ENCODE assay signal across 1 cellular context in the genomic region with DNA sequence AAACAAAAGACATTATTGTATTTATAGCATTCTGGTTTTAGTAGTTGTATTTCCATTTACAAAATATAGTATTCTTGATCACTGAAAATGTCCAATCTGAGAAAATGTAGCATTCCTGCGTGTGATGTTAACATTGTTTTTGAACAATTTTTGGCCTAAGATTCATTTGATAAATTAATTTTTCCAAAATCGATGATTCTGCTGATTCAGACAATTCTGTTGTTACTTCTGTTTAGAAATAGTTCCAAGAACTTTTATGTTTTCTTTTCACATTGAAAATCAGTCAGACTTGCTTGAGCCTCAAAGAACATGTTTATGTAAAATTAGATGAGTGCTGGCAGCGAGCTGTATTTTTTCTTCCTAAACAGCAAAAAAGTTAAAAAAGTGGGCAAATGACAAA.
A peak's percentile ranks its signal among the peaks of the same experiment; 100 is the strongest.
TF ChIP-seq lines count a peak whose summit lies in the region.

No MANE protein-coding gene starts in this region.

TF ChIP-seq in K562, 482 proteins besides CTCF, POLR2A, EP300 and RAD21 (continued from another document):
- TF ChIP-seq, protein P1, sequence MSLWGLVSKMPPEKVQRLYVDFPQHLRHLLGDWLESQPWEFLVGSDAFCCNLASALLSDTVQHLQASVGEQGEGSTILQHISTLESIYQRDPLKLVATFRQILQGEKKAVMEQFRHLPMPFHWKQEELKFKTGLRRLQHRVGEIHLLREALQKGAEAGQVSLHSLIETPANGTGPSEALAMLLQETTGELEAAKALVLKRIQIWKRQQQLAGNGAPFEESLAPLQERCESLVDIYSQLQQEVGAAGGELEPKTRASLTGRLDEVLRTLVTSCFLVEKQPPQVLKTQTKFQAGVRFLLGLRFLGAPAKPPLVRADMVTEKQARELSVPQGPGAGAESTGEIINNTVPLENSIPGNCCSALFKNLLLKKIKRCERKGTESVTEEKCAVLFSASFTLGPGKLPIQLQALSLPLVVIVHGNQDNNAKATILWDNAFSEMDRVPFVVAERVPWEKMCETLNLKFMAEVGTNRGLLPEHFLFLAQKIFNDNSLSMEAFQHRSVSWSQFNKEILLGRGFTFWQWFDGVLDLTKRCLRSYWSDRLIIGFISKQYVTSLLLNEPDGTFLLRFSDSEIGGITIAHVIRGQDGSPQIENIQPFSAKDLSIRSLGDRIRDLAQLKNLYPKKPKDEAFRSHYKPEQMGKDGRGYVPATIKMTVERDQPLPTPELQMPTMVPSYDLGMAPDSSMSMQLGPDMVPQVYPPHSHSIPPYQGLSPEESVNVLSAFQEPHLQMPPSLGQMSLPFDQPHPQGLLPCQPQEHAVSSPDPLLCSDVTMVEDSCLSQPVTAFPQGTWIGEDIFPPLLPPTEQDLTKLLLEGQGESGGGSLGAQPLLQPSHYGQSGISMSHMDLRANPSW (CRISPR knock-in tag; IDR thresholded peaks at IDR 0.05) = no peak
- TF ChIP-seq, protein P2, sequence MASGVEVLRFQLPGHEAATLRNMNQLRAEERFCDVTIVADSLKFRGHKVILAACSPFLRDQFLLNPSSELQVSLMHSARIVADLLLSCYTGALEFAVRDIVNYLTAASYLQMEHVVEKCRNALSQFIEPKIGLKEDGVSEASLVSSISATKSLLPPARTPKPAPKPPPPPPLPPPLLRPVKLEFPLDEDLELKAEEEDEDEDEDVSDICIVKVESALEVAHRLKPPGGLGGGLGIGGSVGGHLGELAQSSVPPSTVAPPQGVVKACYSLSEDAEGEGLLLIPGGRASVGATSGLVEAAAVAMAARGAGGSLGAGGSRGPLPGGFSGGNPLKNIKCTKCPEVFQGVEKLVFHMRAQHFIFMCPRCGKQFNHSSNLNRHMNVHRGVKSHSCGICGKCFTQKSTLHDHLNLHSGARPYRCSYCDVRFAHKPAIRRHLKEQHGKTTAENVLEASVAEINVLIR (CRISPR knock-in tag; IDR thresholded peaks at IDR 0.05) = no peak
- no peak for TF ChIP-seq ZNF766 (CRISPR knock-in tag; conservative IDR thresholded peaks at IDR 0.05)
- TF ChIP-seq, protein P3, sequence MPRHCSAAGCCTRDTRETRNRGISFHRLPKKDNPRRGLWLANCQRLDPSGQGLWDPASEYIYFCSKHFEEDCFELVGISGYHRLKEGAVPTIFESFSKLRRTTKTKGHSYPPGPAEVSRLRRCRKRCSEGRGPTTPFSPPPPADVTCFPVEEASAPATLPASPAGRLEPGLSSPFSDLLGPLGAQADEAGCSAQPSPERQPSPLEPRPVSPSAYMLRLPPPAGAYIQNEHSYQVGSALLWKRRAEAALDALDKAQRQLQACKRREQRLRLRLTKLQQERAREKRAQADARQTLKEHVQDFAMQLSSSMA (CRISPR knock-in tag; IDR thresholded peaks at IDR 0.05) = no peak
- peak; percentile 79 for TF ChIP-seq C11orf30 (IDR thresholded peaks at IDR 0.05; ENCODE audit: low read depth)
- no peak for TF ChIP-seq PML (IDR thresholded peaks at IDR 0.05; ENCODE audit: low read length)
- TF ChIP-seq MAFF (IDR thresholded peaks at IDR 0.05; ENCODE audit: low read length) = peak; percentile 78
- no peak for TF ChIP-seq GTF2F1 (IDR thresholded peaks at IDR 0.05; ENCODE audit: low read depth, low read length)
- TF ChIP-seq NUFIP1 (IDR thresholded peaks at IDR 0.05; ENCODE audit: partially characterized antibody) = no peak
- TF ChIP-seq, protein P4, sequence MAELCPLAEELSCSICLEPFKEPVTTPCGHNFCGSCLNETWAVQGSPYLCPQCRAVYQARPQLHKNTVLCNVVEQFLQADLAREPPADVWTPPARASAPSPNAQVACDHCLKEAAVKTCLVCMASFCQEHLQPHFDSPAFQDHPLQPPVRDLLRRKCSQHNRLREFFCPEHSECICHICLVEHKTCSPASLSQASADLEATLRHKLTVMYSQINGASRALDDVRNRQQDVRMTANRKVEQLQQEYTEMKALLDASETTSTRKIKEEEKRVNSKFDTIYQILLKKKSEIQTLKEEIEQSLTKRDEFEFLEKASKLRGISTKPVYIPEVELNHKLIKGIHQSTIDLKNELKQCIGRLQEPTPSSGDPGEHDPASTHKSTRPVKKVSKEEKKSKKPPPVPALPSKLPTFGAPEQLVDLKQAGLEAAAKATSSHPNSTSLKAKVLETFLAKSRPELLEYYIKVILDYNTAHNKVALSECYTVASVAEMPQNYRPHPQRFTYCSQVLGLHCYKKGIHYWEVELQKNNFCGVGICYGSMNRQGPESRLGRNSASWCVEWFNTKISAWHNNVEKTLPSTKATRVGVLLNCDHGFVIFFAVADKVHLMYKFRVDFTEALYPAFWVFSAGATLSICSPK (IDR thresholded peaks at IDR 0.05; ENCODE audit: borderline replicate concordance) = no peak
- TF ChIP-seq, protein P5, sequence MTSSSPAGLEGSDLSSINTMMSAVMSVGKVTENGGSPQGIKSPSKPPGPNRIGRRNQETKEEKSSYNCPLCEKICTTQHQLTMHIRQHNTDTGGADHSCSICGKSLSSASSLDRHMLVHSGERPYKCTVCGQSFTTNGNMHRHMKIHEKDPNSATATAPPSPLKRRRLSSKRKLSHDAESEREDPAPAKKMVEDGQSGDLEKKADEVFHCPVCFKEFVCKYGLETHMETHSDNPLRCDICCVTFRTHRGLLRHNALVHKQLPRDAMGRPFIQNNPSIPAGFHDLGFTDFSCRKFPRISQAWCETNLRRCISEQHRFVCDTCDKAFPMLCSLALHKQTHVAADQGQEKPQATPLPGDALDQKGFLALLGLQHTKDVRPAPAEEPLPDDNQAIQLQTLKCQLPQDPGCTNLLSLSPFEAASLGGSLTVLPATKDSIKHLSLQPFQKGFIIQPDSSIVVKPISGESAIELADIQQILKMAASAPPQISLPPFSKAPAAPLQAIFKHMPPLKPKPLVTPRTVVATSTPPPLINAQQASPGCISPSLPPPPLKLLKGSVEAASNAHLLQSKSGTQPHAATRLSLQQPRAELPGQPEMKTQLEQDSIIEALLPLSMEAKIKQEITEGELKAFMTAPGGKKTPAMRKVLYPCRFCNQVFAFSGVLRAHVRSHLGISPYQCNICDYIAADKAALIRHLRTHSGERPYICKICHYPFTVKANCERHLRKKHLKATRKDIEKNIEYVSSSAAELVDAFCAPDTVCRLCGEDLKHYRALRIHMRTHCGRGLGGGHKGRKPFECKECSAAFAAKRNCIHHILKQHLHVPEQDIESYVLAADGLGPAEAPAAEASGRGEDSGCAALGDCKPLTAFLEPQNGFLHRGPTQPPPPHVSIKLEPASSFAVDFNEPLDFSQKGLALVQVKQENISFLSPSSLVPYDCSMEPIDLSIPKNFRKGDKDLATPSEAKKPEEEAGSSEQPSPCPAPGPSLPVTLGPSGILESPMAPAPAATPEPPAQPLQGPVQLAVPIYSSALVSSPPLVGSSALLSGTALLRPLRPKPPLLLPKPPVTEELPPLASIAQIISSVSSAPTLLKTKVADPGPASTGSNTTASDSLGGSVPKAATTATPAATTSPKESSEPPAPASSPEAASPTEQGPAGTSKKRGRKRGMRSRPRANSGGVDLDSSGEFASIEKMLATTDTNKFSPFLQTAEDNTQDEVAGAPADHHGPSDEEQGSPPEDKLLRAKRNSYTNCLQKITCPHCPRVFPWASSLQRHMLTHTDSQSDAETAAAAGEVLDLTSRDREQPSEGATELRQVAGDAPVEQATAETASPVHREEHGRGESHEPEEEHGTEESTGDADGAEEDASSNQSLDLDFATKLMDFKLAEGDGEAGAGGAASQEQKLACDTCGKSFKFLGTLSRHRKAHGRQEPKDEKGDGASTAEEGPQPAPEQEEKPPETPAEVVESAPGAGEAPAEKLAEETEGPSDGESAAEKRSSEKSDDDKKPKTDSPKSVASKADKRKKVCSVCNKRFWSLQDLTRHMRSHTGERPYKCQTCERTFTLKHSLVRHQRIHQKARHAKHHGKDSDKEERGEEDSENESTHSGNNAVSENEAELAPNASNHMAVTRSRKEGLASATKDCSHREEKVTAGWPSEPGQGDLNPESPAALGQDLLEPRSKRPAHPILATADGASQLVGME (CRISPR knock-in tag; IDR thresholded peaks at IDR 0.05) = no peak
- TF ChIP-seq CXXC5 (CRISPR knock-in tag; IDR thresholded peaks at IDR 0.05) = no peak
- no peak for TF ChIP-seq ETS2 (tag; IDR thresholded peaks at IDR 0.05; ENCODE audit: borderline replicate concordance, poor library complexity, severe bottlenecking)
- TF ChIP-seq SOX6 (IDR thresholded peaks at IDR 0.05) = no peak
- TF ChIP-seq MAFK (IDR thresholded peaks at IDR 0.05; ENCODE audit: low read length) = peak; percentile 62; the same call in 1 of the 2 replicates
- TF ChIP-seq EZH2 (IDR thresholded peaks at IDR 0.05; ENCODE audit: borderline replicate concordance, low read depth, low read length) = no peak
- TF ChIP-seq, protein P6, sequence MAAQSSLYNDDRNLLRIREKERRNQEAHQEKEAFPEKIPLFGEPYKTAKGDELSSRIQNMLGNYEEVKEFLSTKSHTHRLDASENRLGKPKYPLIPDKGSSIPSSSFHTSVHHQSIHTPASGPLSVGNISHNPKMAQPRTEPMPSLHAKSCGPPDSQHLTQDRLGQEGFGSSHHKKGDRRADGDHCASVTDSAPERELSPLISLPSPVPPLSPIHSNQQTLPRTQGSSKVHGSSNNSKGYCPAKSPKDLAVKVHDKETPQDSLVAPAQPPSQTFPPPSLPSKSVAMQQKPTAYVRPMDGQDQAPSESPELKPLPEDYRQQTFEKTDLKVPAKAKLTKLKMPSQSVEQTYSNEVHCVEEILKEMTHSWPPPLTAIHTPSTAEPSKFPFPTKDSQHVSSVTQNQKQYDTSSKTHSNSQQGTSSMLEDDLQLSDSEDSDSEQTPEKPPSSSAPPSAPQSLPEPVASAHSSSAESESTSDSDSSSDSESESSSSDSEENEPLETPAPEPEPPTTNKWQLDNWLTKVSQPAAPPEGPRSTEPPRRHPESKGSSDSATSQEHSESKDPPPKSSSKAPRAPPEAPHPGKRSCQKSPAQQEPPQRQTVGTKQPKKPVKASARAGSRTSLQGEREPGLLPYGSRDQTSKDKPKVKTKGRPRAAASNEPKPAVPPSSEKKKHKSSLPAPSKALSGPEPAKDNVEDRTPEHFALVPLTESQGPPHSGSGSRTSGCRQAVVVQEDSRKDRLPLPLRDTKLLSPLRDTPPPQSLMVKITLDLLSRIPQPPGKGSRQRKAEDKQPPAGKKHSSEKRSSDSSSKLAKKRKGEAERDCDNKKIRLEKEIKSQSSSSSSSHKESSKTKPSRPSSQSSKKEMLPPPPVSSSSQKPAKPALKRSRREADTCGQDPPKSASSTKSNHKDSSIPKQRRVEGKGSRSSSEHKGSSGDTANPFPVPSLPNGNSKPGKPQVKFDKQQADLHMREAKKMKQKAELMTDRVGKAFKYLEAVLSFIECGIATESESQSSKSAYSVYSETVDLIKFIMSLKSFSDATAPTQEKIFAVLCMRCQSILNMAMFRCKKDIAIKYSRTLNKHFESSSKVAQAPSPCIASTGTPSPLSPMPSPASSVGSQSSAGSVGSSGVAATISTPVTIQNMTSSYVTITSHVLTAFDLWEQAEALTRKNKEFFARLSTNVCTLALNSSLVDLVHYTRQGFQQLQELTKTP (IDR thresholded peaks at IDR 0.05; ENCODE audit: low read depth in 1 of 2, partially characterized antibody in 2 of 2) = no peak
- TF ChIP-seq, protein P7, sequence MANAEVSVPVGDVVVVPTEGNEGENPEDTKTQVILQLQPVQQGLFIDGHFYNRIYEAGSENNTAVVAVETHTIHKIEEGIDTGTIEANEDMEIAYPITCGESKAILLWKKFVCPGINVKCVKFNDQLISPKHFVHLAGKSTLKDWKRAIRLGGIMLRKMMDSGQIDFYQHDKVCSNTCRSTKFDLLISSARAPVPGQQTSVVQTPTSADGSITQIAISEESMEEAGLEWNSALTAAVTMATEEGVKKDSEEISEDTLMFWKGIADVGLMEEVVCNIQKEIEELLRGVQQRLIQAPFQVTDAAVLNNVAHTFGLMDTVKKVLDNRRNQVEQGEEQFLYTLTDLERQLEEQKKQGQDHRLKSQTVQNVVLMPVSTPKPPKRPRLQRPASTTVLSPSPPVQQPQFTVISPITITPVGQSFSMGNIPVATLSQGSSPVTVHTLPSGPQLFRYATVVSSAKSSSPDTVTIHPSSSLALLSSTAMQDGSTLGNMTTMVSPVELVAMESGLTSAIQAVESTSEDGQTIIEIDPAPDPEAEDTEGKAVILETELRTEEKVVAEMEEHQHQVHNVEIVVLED (CRISPR knock-in tag; IDR thresholded peaks at IDR 0.05) = no peak
- TF ChIP-seq, protein P8, sequence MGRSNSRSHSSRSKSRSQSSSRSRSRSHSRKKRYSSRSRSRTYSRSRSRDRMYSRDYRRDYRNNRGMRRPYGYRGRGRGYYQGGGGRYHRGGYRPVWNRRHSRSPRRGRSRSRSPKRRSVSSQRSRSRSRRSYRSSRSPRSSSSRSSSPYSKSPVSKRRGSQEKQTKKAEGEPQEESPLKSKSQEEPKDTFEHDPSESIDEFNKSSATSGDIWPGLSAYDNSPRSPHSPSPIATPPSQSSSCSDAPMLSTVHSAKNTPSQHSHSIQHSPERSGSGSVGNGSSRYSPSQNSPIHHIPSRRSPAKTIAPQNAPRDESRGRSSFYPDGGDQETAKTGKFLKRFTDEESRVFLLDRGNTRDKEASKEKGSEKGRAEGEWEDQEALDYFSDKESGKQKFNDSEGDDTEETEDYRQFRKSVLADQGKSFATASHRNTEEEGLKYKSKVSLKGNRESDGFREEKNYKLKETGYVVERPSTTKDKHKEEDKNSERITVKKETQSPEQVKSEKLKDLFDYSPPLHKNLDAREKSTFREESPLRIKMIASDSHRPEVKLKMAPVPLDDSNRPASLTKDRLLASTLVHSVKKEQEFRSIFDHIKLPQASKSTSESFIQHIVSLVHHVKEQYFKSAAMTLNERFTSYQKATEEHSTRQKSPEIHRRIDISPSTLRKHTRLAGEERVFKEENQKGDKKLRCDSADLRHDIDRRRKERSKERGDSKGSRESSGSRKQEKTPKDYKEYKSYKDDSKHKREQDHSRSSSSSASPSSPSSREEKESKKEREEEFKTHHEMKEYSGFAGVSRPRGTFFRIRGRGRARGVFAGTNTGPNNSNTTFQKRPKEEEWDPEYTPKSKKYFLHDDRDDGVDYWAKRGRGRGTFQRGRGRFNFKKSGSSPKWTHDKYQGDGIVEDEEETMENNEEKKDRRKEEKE (IDR thresholded peaks at IDR 0.05; ENCODE audit: borderline replicate concordance in 1 of 2, control insufficient read depth in 1 of 2, low read depth in 2 of 2, low read length in 1 of 2) = no peak
- TF ChIP-seq MEIS2 (IDR thresholded peaks at IDR 0.05; ENCODE audit: partially characterized antibody) = no peak
- TF ChIP-seq FOXA1 (IDR thresholded peaks at IDR 0.05; ENCODE audit: borderline replicate concordance) = no peak
- TF ChIP-seq NFE2 (IDR thresholded peaks at IDR 0.05; ENCODE audit: low read depth) = no peak
- TF ChIP-seq HMG20B (CRISPR knock-in tag; IDR thresholded peaks at IDR 0.05) = no peak
